Comparison of ENCODE assay signal across 1 cellular context in genomic region chr5:138464388-138465287, GRCh38.
TF ChIP-seq lines count a peak whose summit lies in the region.

No MANE protein-coding gene starts in this region.

TF ChIP-seq in K562, 482 proteins besides CTCF, POLR2A, EP300 and RAD21 (continued from another document and continues in another):
- peak; percentile 77; the same call in 1 of the 2 replicates for TF ChIP-seq IRF1 (CRISPR knock-in tag; IDR thresholded peaks at IDR 0.05; ENCODE audit: borderline replicate concordance)
- peak; percentile 44 for TF ChIP-seq PRPF4 (IDR thresholded peaks at IDR 0.05; ENCODE audit: insufficient read depth, low read depth, low read length, poor library complexity, severe bottlenecking)
- TF ChIP-seq MEIS2 (IDR thresholded peaks at IDR 0.05; ENCODE audit: partially characterized antibody): peak; percentile 21
- TF ChIP-seq AFF4 (CRISPR knock-in tag; IDR thresholded peaks at IDR 0.05): peak; percentile 85
- TF ChIP-seq TEAD4 (IDR thresholded peaks at IDR 0.05; ENCODE audit: low read length): peak; percentile 37; the same call in 1 of the 2 replicates
- TF ChIP-seq TEAD4 (CRISPR knock-in tag; IDR thresholded peaks at IDR 0.05; ENCODE audit: borderline replicate concordance): no peak
- TF ChIP-seq SRSF3 (IDR thresholded peaks at IDR 0.05; ENCODE audit: insufficient read depth, low read length): no peak
- TF ChIP-seq TFAP4 (CRISPR knock-in tag; IDR thresholded peaks at IDR 0.05; ENCODE audit: borderline replicate concordance): peak; percentile 97
- TF ChIP-seq CEBPG (CRISPR knock-in tag; IDR thresholded peaks at IDR 0.05): no peak
- no peak for TF ChIP-seq CEBPG (tag; conservative IDR thresholded peaks at IDR 0.05 in 1 of 2, IDR thresholded peaks at IDR 0.05 in 1 of 2)
- TF ChIP-seq MCM2 (IDR thresholded peaks at IDR 0.05; ENCODE audit: low read depth): no peak
- TF ChIP-seq PTBP1 (IDR thresholded peaks at IDR 0.05; ENCODE audit: low read depth, low read length): peak; percentile 15; the same call in 1 of the 2 replicates
- TF ChIP-seq EZH2 (IDR thresholded peaks at IDR 0.05; ENCODE audit: borderline replicate concordance, low read depth, low read length): peak; percentile 100
- no peak for TF ChIP-seq FOXA1 (IDR thresholded peaks at IDR 0.05; ENCODE audit: borderline replicate concordance)
- peak; percentile 80 for TF ChIP-seq ETV1 (tag; conservative IDR thresholded peaks at IDR 0.05; ENCODE audit: low read depth)
- TF ChIP-seq SMARCE1 (IDR thresholded peaks at IDR 0.05): peak; percentile 25; the same call in 1 of the 2 replicates
- peak; percentile 79 for TF ChIP-seq HMGN3 (IDR thresholded peaks at IDR 0.05; ENCODE audit: borderline replicate concordance, extremely low read depth, insufficient read length, low read depth, low read length)
- no peak for TF ChIP-seq JUNB (CRISPR knock-in tag; conservative IDR thresholded peaks at IDR 0.05)
- TF ChIP-seq ZNF263 (CRISPR knock-in tag; IDR thresholded peaks at IDR 0.05; ENCODE audit: borderline replicate concordance): peak; percentile 99
- TF ChIP-seq ZNF121 (CRISPR knock-in tag; conservative IDR thresholded peaks at IDR 0.05): no peak
- peak; percentile 67 for TF ChIP-seq ELF2 (CRISPR knock-in tag; IDR thresholded peaks at IDR 0.05)
- no peak for TF ChIP-seq GTF3C2 (IDR thresholded peaks at IDR 0.05; ENCODE audit: borderline replicate concordance, extremely low read depth, insufficient read length)
- TF ChIP-seq MIER1 (IDR thresholded peaks at IDR 0.05; ENCODE audit: low read depth): 0 out of 2 replicates have a peak, but pooled peaks have one; percentile 16
- no peak for TF ChIP-seq PURB (CRISPR knock-in tag; IDR thresholded peaks at IDR 0.05; ENCODE audit: low read depth)
- 0 out of 2 replicates have a peak, but pooled peaks have one; percentile 5 for TF ChIP-seq ZNF239 (CRISPR knock-in tag; IDR thresholded peaks at IDR 0.05)
- no peak for TF ChIP-seq MXD1 (CRISPR knock-in tag; IDR thresholded peaks at IDR 0.05; ENCODE audit: borderline replicate concordance, poor library complexity, severe bottlenecking)
- TF ChIP-seq ARID4B (CRISPR knock-in tag; IDR thresholded peaks at IDR 0.05): peak; percentile 93
- TF ChIP-seq TARDBP (IDR thresholded peaks at IDR 0.05): no peak
- TF ChIP-seq ATF6 (CRISPR knock-in tag; IDR thresholded peaks at IDR 0.05): peak; percentile 85; the same call in 1 of the 2 replicates
- TF ChIP-seq HDAC3 (IDR thresholded peaks at IDR 0.05; ENCODE audit: borderline replicate concordance, partially characterized antibody): peak; percentile 52
- TF ChIP-seq ZFP36 (IDR thresholded peaks at IDR 0.05; ENCODE audit: low read depth, low read length, partially characterized antibody): peak; percentile 98
- peak; percentile 75; the same call in 1 of the 2 replicates for TF ChIP-seq SMARCA5 (IDR thresholded peaks at IDR 0.05)
- TF ChIP-seq PHF21A (IDR thresholded peaks at IDR 0.05; ENCODE audit: borderline replicate concordance, low read depth): peak; percentile 77; the same call in 1 of the 2 replicates
- TF ChIP-seq CREB3L1 (IDR thresholded peaks at IDR 0.05; ENCODE audit: borderline replicate concordance, low read depth): peak; percentile 71; the same call in 1 of the 2 replicates
- TF ChIP-seq SP1 (CRISPR knock-in tag; IDR thresholded peaks at IDR 0.05): peak; percentile 74
- TF ChIP-seq POLR2G (IDR thresholded peaks at IDR 0.05; ENCODE audit: low read depth, low read length): peak; percentile 80
- TF ChIP-seq ZBTB26 (CRISPR knock-in tag; IDR thresholded peaks at IDR 0.05): no peak
- TF ChIP-seq CC2D1A (IDR thresholded peaks at IDR 0.05): 0 out of 2 replicates have a peak, but pooled peaks have one; percentile 22
- no peak for TF ChIP-seq ZKSCAN3 (CRISPR knock-in tag; IDR thresholded peaks at IDR 0.05)
- TF ChIP-seq FOS (IDR thresholded peaks at IDR 0.05; ENCODE audit: extremely low read depth, insufficient read length): peak; percentile 50
- TF ChIP-seq ZNF785 (CRISPR knock-in tag; IDR thresholded peaks at IDR 0.05): no peak
- peak in 1 of 2 experiments; percentile 87; a peak in 2 of 4 replicates for TF ChIP-seq SIN3A (IDR thresholded peaks at IDR 0.05; ENCODE audit: borderline replicate concordance in 2 of 2, control insufficient read depth in 1 of 2, low read depth in 2 of 2, low read length in 2 of 2)
- peak; percentile 91 for TF ChIP-seq RNF2 (IDR thresholded peaks at IDR 0.05)
- peak; percentile 8; the same call in 1 of the 2 replicates for TF ChIP-seq KLF6 (CRISPR knock-in tag; IDR thresholded peaks at IDR 0.05; ENCODE audit: borderline replicate concordance)
